In the genomic region with DNA sequence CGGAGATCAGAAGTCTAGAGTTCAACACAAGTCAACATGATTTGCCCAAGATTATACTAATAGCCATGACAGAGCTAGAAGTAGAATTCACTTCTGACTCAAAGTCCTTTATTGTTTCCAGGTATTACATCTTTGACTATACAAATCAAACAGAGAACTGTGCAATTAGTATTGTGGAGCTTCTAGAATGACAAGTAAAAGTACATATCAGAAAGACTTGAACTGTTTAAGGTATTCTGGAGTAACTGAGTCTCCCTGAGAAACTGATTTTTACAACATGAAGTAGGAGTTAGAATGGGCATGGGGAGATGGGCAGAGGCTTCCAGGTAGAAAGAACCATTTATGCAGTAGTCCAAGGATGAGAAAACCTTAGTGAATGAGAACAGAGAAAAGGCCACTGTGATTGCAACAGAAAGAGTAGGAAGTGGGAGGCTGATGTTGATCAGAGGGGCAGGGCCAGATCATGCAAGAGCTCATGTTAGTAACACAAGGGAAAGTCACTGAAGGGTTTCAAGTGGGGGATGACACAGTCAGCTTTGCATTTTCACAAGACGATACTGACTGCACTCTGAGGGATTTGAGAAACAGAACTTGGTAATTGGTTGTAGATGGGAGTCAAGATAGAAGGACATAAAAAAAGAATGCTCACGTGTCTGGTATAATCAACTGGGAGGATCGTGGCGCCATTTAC, we compare ENCODE assay signal across 13 cellular contexts.
DNase-seq lines count a peak whose midpoint lies in the region; ATAC-seq, FAIRE-seq and TF ChIP-seq lines count a peak whose summit lies in the region.
"Had no signal": no experiment of that assay in that cellular context is flagged by ENCODE, and none has a peak within 500 bp of the region (broad histone marks: within the 10 kb centered on the region; RNA-seq: fewer than 3 reads in every experiment).

No MANE protein-coding gene starts in this region.

- H3K36me3 ChIP-seq in SJCRH30 (no peaks in the 10 kb centered on the region), tibial nerve (peaks cover 0 to 39% (median 4%) of the 10 kb centered on the region in 3 donors)

- intact Hi-C loops in dendritic cell treated with granulocyte-macrophage colony-stimulating factor and Interleukin-4, amounts not matched to agents 40 ng/mL and 50 ng/mL, for 4 days (cut with micrococcal nuclease) = no loop called here

- no peaks in the 10 kb centered on the region for H3K9me3 Mint-ChIP-seq in dendritic cell treated with granulocyte-macrophage colony-stimulating factor and Interleukin-4, amounts not matched to agents 40 ng/mL and 50 ng/mL, for 4 days
- H3K9me3 Mint-ChIP-seq: GM23338 had no signal

- FAIRE-seq in GM18507 (lab: Jason Lieb, UNC) (peak; percentile 73), D721Med (lab: Jason Lieb, UNC) (no peak)

- peaks cover 28% of the 10 kb centered on the region for H3K4me1 Mint-ChIP-seq in dendritic cell treated with granulocyte-macrophage colony-stimulating factor and Interleukin-4, amounts not matched to agents 40 ng/mL and 50 ng/mL, for 4 days (ENCODE audit: low read depth)

- peak overlapping the region; percentile 0 for H3K27ac Mint-ChIP-seq in dendritic cell treated with granulocyte-macrophage colony-stimulating factor and Interleukin-4, amounts not matched to agents 40 ng/mL and 50 ng/mL, for 4 days

- TF ChIP-seq POLR2A in tibial nerve (IDR thresholded peaks at IDR 0.05) = no peak

- H3K36me3 Mint-ChIP-seq in dendritic cell treated with granulocyte-macrophage colony-stimulating factor and Interleukin-4, amounts not matched to agents 40 ng/mL and 50 ng/mL, for 4 days (ENCODE audit: low read depth) = peaks cover 6% of the 10 kb centered on the region

- H3K27ac ChIP-seq in SJCRH30 (no peak overlapping the region), tibial nerve (no peak overlapping the region)
- H3K27ac ChIP-seq: parathyroid adenoma had no signal

- H3K4me3 Mint-ChIP-seq in dendritic cell treated with granulocyte-macrophage colony-stimulating factor and Interleukin-4, amounts not matched to agents 40 ng/mL and 50 ng/mL, for 4 days = no peak overlapping the region
- H3K4me3 Mint-ChIP-seq: GM23338 had no signal

- WGBS in tibial nerve, 2 donors = 91 to 92% methylated on average over 5 of the region's 5 CpGs

- no peak for TF ChIP-seq EP300 in tibial nerve (IDR thresholded peaks at IDR 0.05)

- H3K9me3 ChIP-seq in SJCRH30 (replicated peaks) (no peaks in the 10 kb centered on the region), tibial nerve (no peaks in the 10 kb centered on the region)

- H3K4me1 ChIP-seq in SJCRH30 (no peaks in the 10 kb centered on the region), tibial nerve (peaks cover 0 to 10% (median 0%) of the 10 kb centered on the region in 4 donors)
- H3K4me1 ChIP-seq: parathyroid adenoma had no signal

- H3K4me3 ChIP-seq in SJCRH30 (no peak overlapping the region), tibial nerve (no peak overlapping the region)
- H3K4me3 ChIP-seq: GM23338 had no signal

- TF ChIP-seq CTCF in D721Med (IDR thresholded peaks at IDR 0.05; ENCODE audit: insufficient read depth, missing control alignments) (no peak), tibial nerve (IDR thresholded peaks at IDR 0.05) (no peak)

- DNase-seq in GM18507 (ENCODE audit: extremely low spot score, insufficient read length, low read depth) (no peak), D721Med (ENCODE audit: insufficient read length, low spot score) (no peak), SJCRH30 (no peak), tibial nerve (ENCODE audit: low spot score in 2 of 2) (no peak)
- DNase-seq: activated effector memory CD4-positive, alpha-beta T cell treated with anti-CD3 and anti-CD28 coated beads, Interleukin-2, amount 50 U/mL, for 16 hours; NCI-H1092 had no signal

- no peaks in the 10 kb centered on the region for H3K27me3 ChIP-seq in SJCRH30
- H3K27me3 ChIP-seq in tibial nerve = no peaks in the 10 kb centered on the region

- ATAC-seq in GM21447 (IDR thresholded peaks at IDR 0.05; ENCODE audit: unreplicated experiment) (peak; percentile 66), HG03457 (IDR thresholded peaks at IDR 0.05; ENCODE audit: unreplicated experiment) (peak; percentile 69), HG03108 (IDR thresholded peaks at IDR 0.05; ENCODE audit: unreplicated experiment) (no peak)
- ATAC-seq: GM23338, SK-N-SH treated with all-trans-retinoic acid at 6 μM for 48 hours had no signal

- H3K27me3 Mint-ChIP-seq in dendritic cell treated with granulocyte-macrophage colony-stimulating factor and Interleukin-4, amounts not matched to agents 40 ng/mL and 50 ng/mL, for 4 days = no peaks in the 10 kb centered on the region
